Comparison of ENCODE assay signal across 30 cellular contexts in genomic region chr22:20232781-20233180, GRCh38.
"Had no signal": no experiment of that assay in that cellular context is flagged by ENCODE, and none has a peak within 500 bp of the region (broad histone marks: within the 10 kb centered on the region; RNA-seq: fewer than 3 reads in every experiment).

No MANE protein-coding gene starts in this region.

- ATAC-seq: foreskin keratinocyte; gastroesophageal sphincter; heart right ventricle; left cardiac atrium; left lung; mucosa of descending colon; natural killer cell treated with Interleukin-12 subunit alpha and Interleukin-12 subunit beta and Interleukin-15 and Interleukin-18, amount 100 ng/mL, for 72 hours; sciatic nerve; stimulated activated naive CD8-positive, alpha-beta T cell treated with anti-CD3 and anti-CD28 coated beads, Interleukin-15, amount 100 ng/mL, for 72 hours had no signal

- H3K4me3 ChIP-seq: esophagus muscularis mucosa, gastroesophageal sphincter, heart right ventricle, left lung, mucosa of descending colon, prostate gland, right atrium auricular region, smooth muscle cell, suprapubic skin, vagina had no signal

- H3K4me2 ChIP-seq: smooth muscle cell had no signal

- H3K27me3 Mint-ChIP-seq: natural killer cell treated with Interleukin-12 subunit alpha and Interleukin-12 subunit beta and Interleukin-15 and Interleukin-18, amount 100 ng/mL, for 72 hours; stimulated activated naive CD8-positive, alpha-beta T cell treated with anti-CD3 and anti-CD28 coated beads, Interleukin-15, amount 100 ng/mL, for 72 hours had no signal

- H3K27me3 ChIP-seq: esophagus muscularis mucosa, gastroesophageal sphincter, heart right ventricle, left lung, right atrium auricular region, suprapubic skin, vagina had no signal

- H3K27ac Mint-ChIP-seq: mesothelial cell of epicardium; natural killer cell treated with Interleukin-12 subunit alpha and Interleukin-12 subunit beta and Interleukin-15 and Interleukin-18, amount 100 ng/mL, for 72 hours; stimulated activated naive CD8-positive, alpha-beta T cell treated with anti-CD3 and anti-CD28 coated beads, Interleukin-15, amount 100 ng/mL, for 72 hours had no signal

- H3K36me3 ChIP-seq: esophagus muscularis mucosa, gastroesophageal sphincter, heart right ventricle, left lung, prostate gland, right atrium auricular region, suprapubic skin, vagina had no signal

- H3K4me1 ChIP-seq: foreskin keratinocyte had no signal

- H3K9me3 ChIP-seq: esophagus muscularis mucosa, gastroesophageal sphincter, heart right ventricle, left lung, mucosa of descending colon, prostate gland, right atrium auricular region, suprapubic skin, vagina had no signal

- FAIRE-seq: endothelial cell of umbilical vein, islet of Langerhans had no signal

- H3K27ac ChIP-seq: esophagus muscularis mucosa, foreskin keratinocyte, gastroesophageal sphincter, heart right ventricle, left lung, prostate gland, right atrium auricular region, suprapubic skin, vagina had no signal

- H3K36me3 Mint-ChIP-seq: mesothelial cell of epicardium; naive B cell; natural killer cell treated with Interleukin-12 subunit alpha and Interleukin-12 subunit beta and Interleukin-15 and Interleukin-18, amount 100 ng/mL, for 72 hours had no signal

- H3K4me3 Mint-ChIP-seq: mesothelial cell of epicardium; naive B cell; natural killer cell treated with Interleukin-12 subunit alpha and Interleukin-12 subunit beta and Interleukin-15 and Interleukin-18, amount 100 ng/mL, for 72 hours; neural crest cell; stimulated activated naive CD8-positive, alpha-beta T cell treated with anti-CD3 and anti-CD28 coated beads, Interleukin-15, amount 100 ng/mL, for 72 hours had no signal

- H3K9me3 Mint-ChIP-seq: mesothelial cell of epicardium; naive B cell; natural killer cell treated with Interleukin-12 subunit alpha and Interleukin-12 subunit beta and Interleukin-15 and Interleukin-18, amount 100 ng/mL, for 72 hours; neural crest cell; stimulated activated naive CD8-positive, alpha-beta T cell treated with anti-CD3 and anti-CD28 coated beads, Interleukin-15, amount 100 ng/mL, for 72 hours had no signal

- DNase-seq: dermis blood vessel endothelial cell; effector memory CD4-positive, alpha-beta T cell; foreskin keratinocyte; heart right ventricle; hippocampal formation; left cardiac atrium; left lung; mesenchymal stem cell; mucosa of descending colon; naive B cell; stimulated activated CD4-positive, alpha-beta T cell treated with anti-CD3 and anti-CD28 coated beads, Interleukin-12 subunit alpha, Interleukin-12 subunit beta, amount 100 ng/mL, for 4 hours; stimulated activated CD4-positive, alpha-beta T cell treated with anti-CD3 and anti-CD28 coated beads, Interleukin-1b, Interleukin-23, amount 100 ng/mL, for 48 hours; stimulated activated CD4-positive, alpha-beta T cell treated with anti-CD3 and anti-CD28 coated beads, Interleukin-4, amount 100 ng/mL, for 1 hour; stimulated activated CD8-positive, alpha-beta memory T cell treated with anti-CD3 and anti-CD28 coated beads, Interleukin-4, amount 100 ng/mL, for 48 hours; stimulated activated naive CD4-positive, alpha-beta T cell; stimulated activated naive CD8-positive, alpha-beta T cell treated with anti-CD3 and anti-CD28 coated beads, Interleukin-15, amount 100 ng/mL, for 72 hours; trophoblast cell had no signal
